13 cellular contexts compared by ENCODE assay signal in genomic region chr4:94641702-94642560, GRCh38.
DNase-seq lines count a peak whose midpoint lies in the region; ATAC-seq and TF ChIP-seq lines count a peak whose summit lies in the region.
"Had no signal": no experiment of that assay in that cellular context is flagged by ENCODE, and none has a peak within 500 bp of the region (broad histone marks: within the 10 kb centered on the region; RNA-seq: fewer than 3 reads in every experiment).

No MANE protein-coding gene starts in this region.

- TF ChIP-seq CTCF in fibroblast of pulmonary artery (IDR thresholded peaks at IDR 0.05; ENCODE audit: low read length, missing control alignments): no peak
- no peak for TF ChIP-seq CTCF in psoas muscle (IDR thresholded peaks at IDR 0.05)

- H3K27ac ChIP-seq in psoas muscle: peak overlapping the region; percentile 62
- H3K27ac ChIP-seq: spleen had no signal

- H3K9me3 ChIP-seq in psoas muscle: no peaks in the 10 kb centered on the region
- H3K9me3 ChIP-seq: mucosa of descending colon, spleen had no signal

- H3K4me1 ChIP-seq in psoas muscle: peaks cover 12% of the 10 kb centered on the region
- H3K4me1 ChIP-seq: spleen had no signal

- H3K36me3 ChIP-seq in psoas muscle (ENCODE audit: insufficient read depth in 1 of 2, low read depth in 1 of 2): peaks cover 0 to 19% of the 10 kb centered on the region in 2 donors

- H3K4me3 ChIP-seq in fibroblast of pulmonary artery (replicated peaks; ENCODE audit: low read depth, low read length) (no peak overlapping the region), psoas muscle (no peak overlapping the region)
- H3K4me3 ChIP-seq: mucosa of descending colon, spleen had no signal

- ATAC-seq in psoas muscle (peak in 1 of 4 donors; percentile 23), HG02885 (IDR thresholded peaks at IDR 0.05; ENCODE audit: poor library complexity, unreplicated experiment) (no peak)
- ATAC-seq: mucosa of descending colon had no signal

- peak; percentile 67 for DNase-seq in HCEC 1CT
- peak; percentile 70 for DNase-seq in SW480 (ENCODE audit: low spot score)
- peak; percentile 47 for DNase-seq in fibroblast of pulmonary artery (ENCODE audit: low read depth)
- DNase-seq in psoas muscle: no peak
- DNase-seq in NCI-H524 (lab: John Stamatoyannopoulos, UW): no peak
- DNase-seq in 8988T: no peak
- DNase-seq in posterior vena cava (ENCODE audit: low spot score): no peak
- DNase-seq: cerebellar nuclear complex; DMS79 treated with DMSO at 0.1 percent for 48 hours; mucosa of descending colon; spleen; stimulated activated CD8-positive, alpha-beta memory T cell treated with anti-CD3 and anti-CD28 coated beads, Interleukin-4, amount 100 ng/mL, for 48 hours had no signal

- H3K27me3 ChIP-seq in psoas muscle (ENCODE audit: insufficient read depth in 3 of 3, low read length in 2 of 3): no peaks in the 10 kb centered on the region
- H3K27me3 ChIP-seq: spleen had no signal

- intact Hi-C loops in psoas muscle (cut with DNase I): no loop called here
- intact Hi-C loops in posterior vena cava (cut with DNase I): no loop called here

- WGBS in psoas muscle, 3 donors: 83 to 94% (median 90%) methylated on average over 3 of the region's 3 CpGs

Comparison
In these comparisons a context has a peak if more than half of its experiments do, and no peak if none do; other contexts are left out.
1. DNase-seq: peak in HCEC 1CT (single experiment), SW480 (single experiment) and fibroblast of pulmonary artery (single experiment); none in psoas muscle (0 of 2), NCI-H524 (0 of 2), 8988T (single experiment) and posterior vena cava (single experiment).